Comparison of ENCODE assay signal across 12 cellular contexts in genomic region chr2:39667142-39667880, GRCh38. TPM values are rescaled to one million over a fixed set of nuclear protein-coding genes. Genes with fewer than 3 reads are reported as not detected.
DNase-seq lines count a peak whose midpoint lies in the region; ATAC-seq and TF ChIP-seq lines count a peak whose summit lies in the region.
"Had no signal": no experiment of that assay in that cellular context is flagged by ENCODE, and none has a peak within 500 bp of the region (broad histone marks: within the 10 kb centered on the region; RNA-seq: fewer than 3 reads in every experiment).

No MANE protein-coding gene starts in this region.

- H3K27ac ChIP-seq in endodermal cell (ENCODE audit: low read depth, low read length) (no peak overlapping the region), psoas muscle (no peak overlapping the region), Peyer's patch (no peak overlapping the region)
- H3K27ac ChIP-seq: spleen had no signal

- ATAC-seq in T-cell (replicated peaks in 1 of 4) (no peak), psoas muscle (no peak)

- no peak for TF ChIP-seq POLR2A in Peyer's patch (IDR thresholded peaks at IDR 0.05)

- intact Hi-C loops in psoas muscle (cut with DNase I) = no loop called here

- no peak for TF ChIP-seq CTCF in endodermal cell (conservative IDR thresholded peaks at IDR 0.05)
- TF ChIP-seq CTCF in psoas muscle (IDR thresholded peaks at IDR 0.05) = no peak
- no peak for TF ChIP-seq CTCF in Peyer's patch (IDR thresholded peaks at IDR 0.05)

- CTCF ChIA-PET in T-cell (lab: Charles Lee) = interaction anchor here in 1 of 2 donors (0.6 kb wide), 1 partner anchor 300 kb away, joined by 3 read pairs; no protein-coding TSS in a partner anchor

- H3K9me3 Mint-ChIP-seq in T-cell = no peaks in the 10 kb centered on the region
- H3K9me3 Mint-ChIP-seq in endodermal cell = no peaks in the 10 kb centered on the region

- H3K4me3 ChIP-seq in H7 (ENCODE audit: insufficient read depth, low read depth, low read length) (peak overlapping the region; percentile 70), endodermal cell (ENCODE audit: low read length) (peak overlapping the region; percentile 82), psoas muscle (peak overlapping the region; percentile 76), Peyer's patch (peak overlapping the region in 1 of 4 donors; percentile 65)

- H3K9me3 ChIP-seq in endodermal cell (ENCODE audit: control insufficient read depth, low read length) (no peaks in the 10 kb centered on the region), psoas muscle (no peaks in the 10 kb centered on the region), Peyer's patch (no peaks in the 10 kb centered on the region)
- H3K9me3 ChIP-seq: spleen had no signal

- no peak for DNase-seq in H7
- no peak for DNase-seq in T-cell
- DNase-seq in endodermal cell = no peak
- no peak for DNase-seq in psoas muscle
- DNase-seq in Peyer's patch = no peak
- DNase-seq in A172 (ENCODE audit: low spot score) = no peak
- no peak for DNase-seq in cortex of kidney (lab: John Stamatoyannopoulos, UW)
- no peak for DNase-seq in OCI-M1 (lab: John Stamatoyannopoulos, UW)
- DNase-seq: DMS153, Karpas-422, spleen had no signal

- 47 to 60% methylated on average over 4 to 6 of the region's 6 CpGs for WGBS in endodermal cell (ENCODE audit: insufficient coverage in 1 of 2, insufficient read length in 1 of 2), 2 experiments
- 69 to 73% (median 70%) methylated on average over 6 of the region's 6 CpGs for WGBS in psoas muscle, 3 donors

- H3K9ac ChIP-seq in endodermal cell (ENCODE audit: extremely low read depth, low read length, poor library complexity, severe bottlenecking) = no peak overlapping the region

- H3K36me3 Mint-ChIP-seq in T-cell = no peaks in the 10 kb centered on the region
- H3K36me3 Mint-ChIP-seq in endodermal cell (ENCODE audit: low read depth) = no peaks in the 10 kb centered on the region

- H3K4me1 Mint-ChIP-seq in T-cell = peaks cover 11 to 21% (median 13%) of the 10 kb centered on the region in 3 donors
- peaks cover 6% of the 10 kb centered on the region for H3K4me1 Mint-ChIP-seq in endodermal cell

- H3K27ac Mint-ChIP-seq in T-cell (no peak overlapping the region), endodermal cell (no peak overlapping the region)

- H3K4me1 ChIP-seq in endodermal cell (ENCODE audit: control insufficient read depth, insufficient read depth, low read length) (no peaks in the 10 kb centered on the region), psoas muscle (peaks cover 6% of the 10 kb centered on the region), Peyer's patch (peaks cover 0 to 7% (median 4%) of the 10 kb centered on the region in 4 donors)

- peaks cover 24% of the 10 kb centered on the region for H3K27me3 ChIP-seq in H7 (ENCODE audit: control insufficient read depth, insufficient read depth, low read length)
- peaks cover 50% of the 10 kb centered on the region for H3K27me3 ChIP-seq in endodermal cell (ENCODE audit: control insufficient read depth, insufficient read depth, low read length, poor library complexity, severe bottlenecking)
- H3K27me3 ChIP-seq in psoas muscle (ENCODE audit: insufficient read depth in 3 of 3, low read length in 2 of 3) = peaks cover 0 to 12% (median 6%) of the 10 kb centered on the region in 3 donors
- H3K27me3 ChIP-seq in Peyer's patch = peaks cover 0 to 17% of the 10 kb centered on the region in 2 donors

- POLR2A ChIA-PET in T-cell (lab: Charles Lee) = interaction anchor here in 1 of 2 donors (0.6 kb wide), 1 partner anchor 65 kb away, joined by 4 read pairs; no protein-coding TSS in a partner anchor

- H3K36me3 ChIP-seq in H7 (replicated peaks; ENCODE audit: control insufficient read depth, insufficient read depth, low read length) = no peaks in the 10 kb centered on the region
- H3K36me3 ChIP-seq in endodermal cell (ENCODE audit: control insufficient read depth, insufficient read depth, low read length) = no peaks in the 10 kb centered on the region
- H3K36me3 ChIP-seq in psoas muscle (ENCODE audit: insufficient read depth in 1 of 2, low read depth in 1 of 2) = no peaks in the 10 kb centered on the region
- H3K36me3 ChIP-seq in Peyer's patch = no peaks in the 10 kb centered on the region
- H3K36me3 ChIP-seq: spleen had no signal

- H3K27me3 Mint-ChIP-seq in T-cell (peaks cover 65 to 66% of the 10 kb centered on the region in 2 donors), endodermal cell (ENCODE audit: insufficient read depth) (peaks cover 62% of the 10 kb centered on the region)

- H3K4me3 Mint-ChIP-seq in T-cell (peak overlapping the region in 2 of 3 donors; percentile 1 to 62), endodermal cell (peak overlapping the region; percentile 84)

RNA-seq across cellular contexts. Expression of gene TMEM178A, which starts 1.6 kb away (rescaled TPM):
- total RNA-seq in H7 (2014; rRNA removed; shearing (Covaris generic)) = 7.1 and 8.1 TPM in 2 replicates
- total RNA-seq in T-cell (under 1 TPM in 3 of 5 donors, not detected in 2; 0.32 to 0.47 (median 0.45) TPM), endodermal cell (1 to 10 TPM; 5.5 to 7.4 TPM), psoas muscle (1 to 10 TPM in 3 of 4 donors, under 1 TPM in 1; 0.46 to 1.6 (median 1.2) TPM), Peyer's patch (1 to 10 TPM in 3 of 4 donors, under 1 TPM in 1; 0.70 to 9.9 (median 3.9) TPM)
- polyA plus RNA-seq in endodermal cell (2013, experiment 1 of 2) = 24.1 TPM
- polyA plus RNA-seq in endodermal cell (2013, experiment 2 of 2) = 22.6 TPM
- polyA plus RNA-seq in psoas muscle = under 1 TPM; 0.10 to 0.44 (median 0.14) TPM
- not detected in 2 replicates for total RNA-seq in A172 (2014; rRNA removed; shearing (Covaris generic))
- total RNA-seq: T-helper 1 cell treated with Interleukin-12 subunit alpha and Interleukin-12 subunit beta and Interleukin-4 antibody, amounts not matched to agents 30 ng/mL and 1 ng/mL, for 36 hours had no signal
